22 cellular contexts compared by ENCODE assay signal in genomic region chr10:11114251-11114650, GRCh38.
"Had no signal": no experiment of that assay in that cellular context is flagged by ENCODE, and none has a peak within 500 bp of the region (broad histone marks: within the 10 kb centered on the region; RNA-seq: fewer than 3 reads in every experiment).

No MANE protein-coding gene starts in this region.

- H3K4me1 ChIP-seq: esophagus squamous epithelium, neural progenitor cell, parathyroid adenoma, sigmoid colon, stomach, thyroid gland, vagina had no signal

- H3K4me3 ChIP-seq: esophagus squamous epithelium, mucosa of descending colon, neural progenitor cell, sigmoid colon, stomach, thyroid gland, vagina had no signal

- H3K79me2 ChIP-seq: parathyroid adenoma had no signal

- ATAC-seq: left lobe of liver; mucosa of descending colon; natural killer cell treated with Interleukin-12 subunit alpha and Interleukin-12 subunit beta and Interleukin-15 and Interleukin-18, amount 100 ng/mL, for 72 hours; stimulated activated effector memory CD8-positive, alpha-beta T cell treated with anti-CD3 and anti-CD28 coated beads, Interleukin-12 subunit alpha, Interleukin-12 subunit beta, amount 100 ng/mL, for 72 hours had no signal

- H3K9ac ChIP-seq: neural progenitor cell, parathyroid adenoma had no signal

- H3K36me3 ChIP-seq: esophagus squamous epithelium, neural progenitor cell, sigmoid colon, stomach, thyroid gland, vagina had no signal

- H3K27ac ChIP-seq: esophagus squamous epithelium, neural progenitor cell, parathyroid adenoma, sigmoid colon, stomach, thyroid gland, vagina had no signal

- DNase-seq: cortex of kidney; effector memory CD8-positive, alpha-beta T cell; erythroblast; esophagus squamous epithelium; foreskin melanocyte; glutamatergic neuron; mesenchymal stem cell; mucosa of descending colon; naive B cell; sigmoid colon; stimulated activated CD4-positive, alpha-beta T cell treated with anti-CD3 and anti-CD28 coated beads, Interleukin-2, amount 100 ng/mL, for 24 hours; stimulated activated CD4-positive, alpha-beta T cell treated with anti-CD3 and anti-CD28 coated beads, Interleukin-4, amount 100 ng/mL, for 24 hours; stimulated activated naive CD4-positive, alpha-beta T cell treated with Interleukin-2 at 50 U/mL for 16 hours; stomach; thyroid gland; trophoblast cell had no signal

- H3K4me2 ChIP-seq: neural progenitor cell had no signal

- H3K27me3 ChIP-seq: esophagus squamous epithelium, neural progenitor cell, sigmoid colon, stomach, thyroid gland, vagina had no signal

- H3K9me3 ChIP-seq: esophagus squamous epithelium, mucosa of descending colon, thyroid gland, vagina had no signal

- H2AFZ ChIP-seq: neural progenitor cell, parathyroid adenoma had no signal
